20 cellular contexts compared by ENCODE assay signal in the genomic region with DNA sequence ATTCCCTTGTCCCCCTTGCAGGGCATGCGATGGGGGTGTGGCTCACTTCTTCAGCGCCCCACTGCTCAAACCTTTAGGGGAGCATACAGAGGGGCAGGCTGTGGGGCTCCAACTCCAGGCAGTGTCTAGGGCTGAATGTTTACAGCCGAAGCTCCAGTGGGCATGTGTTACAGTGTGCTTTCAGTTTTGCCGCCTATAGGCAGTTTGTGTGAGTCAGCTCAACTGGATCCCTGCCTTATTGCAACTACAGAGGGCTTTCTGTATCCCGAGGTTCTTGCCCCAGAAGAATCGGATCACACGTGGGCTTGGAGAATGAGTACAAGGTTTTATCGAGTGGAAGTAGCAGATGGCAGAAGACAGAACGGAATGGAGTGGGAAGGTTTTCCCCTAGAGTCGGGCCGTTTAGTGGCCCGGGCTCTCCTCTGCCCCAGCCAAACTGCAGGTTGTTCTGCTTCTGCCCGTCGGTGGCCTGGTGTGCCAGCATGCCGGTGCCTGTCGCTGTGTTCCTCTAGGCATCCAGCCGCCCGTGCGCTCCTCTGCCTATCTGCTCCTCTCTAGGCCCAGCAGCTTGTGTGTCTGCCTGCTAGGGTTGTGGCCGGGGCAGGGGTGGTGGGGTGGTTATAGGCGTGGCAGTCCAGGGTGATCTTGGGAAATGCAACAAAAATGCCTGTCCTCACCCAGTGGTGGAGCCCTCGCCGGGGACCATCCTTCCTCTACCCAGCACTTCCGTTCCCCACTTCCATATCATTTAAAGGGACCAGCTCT.
DNase-seq lines count a peak whose midpoint lies in the region; ATAC-seq, FAIRE-seq and TF ChIP-seq lines count a peak whose summit lies in the region.
"Had no signal": no experiment of that assay in that cellular context is flagged by ENCODE, and none has a peak within 500 bp of the region (broad histone marks: within the 10 kb centered on the region; RNA-seq: fewer than 3 reads in every experiment).

No MANE protein-coding gene starts in this region.

- CTCF ChIA-PET in activated naive CD4-positive, alpha-beta T cell treated with anti-CD3 and anti-CD28 coated beads, Interleukin-2, amount 10 ng/mL, durations not matched to agents 7 days and 5 days (lab: Charles Lee) = no interaction called here
- CTCF ChIA-PET in RWPE1 (lab: Yijun Ruan, JAX) = interaction anchor here (1.0 kb wide), 1 partner anchor 10 kb away, joined by 3 read pairs; no protein-coding TSS in a partner anchor

- H3K27me3 ChIP-seq in neuronal stem cell (ENCODE audit: control insufficient read depth in 3 of 3, insufficient read depth in 3 of 3, low read depth in 1 of 3, low read length in 3 of 3) = no peaks in the 10 kb centered on the region
- H3K27me3 ChIP-seq: heart right ventricle, right atrium auricular region had no signal

- H2AFZ ChIP-seq in neuronal stem cell (ENCODE audit: low read length) = peak overlapping the region; percentile 61

- no peak overlapping the region for H2AK5ac ChIP-seq in neuronal stem cell (ENCODE audit: low read depth, low read length)

- H4K8ac ChIP-seq in neuronal stem cell (ENCODE audit: low read depth, low read length) = no peak overlapping the region

- H3K27ac Mint-ChIP-seq in activated naive CD4-positive, alpha-beta T cell treated with anti-CD3 and anti-CD28 coated beads, Interleukin-2, amount 10 ng/mL, durations not matched to agents 7 days and 5 days = no peak overlapping the region
- H3K27ac Mint-ChIP-seq: CD14-positive monocyte; naive thymus-derived CD8-positive, alpha-beta T cell had no signal

- H3K23ac ChIP-seq in neuronal stem cell (ENCODE audit: low read depth, low read length, poor library complexity) = no peak overlapping the region

- H2BK120ac ChIP-seq in neuronal stem cell (ENCODE audit: low read depth, low read length) = peak overlapping the region; percentile 22

- no peak for ATAC-seq in GM21360 (IDR thresholded peaks at IDR 0.05; ENCODE audit: unreplicated experiment)
- ATAC-seq: heart right ventricle; naive thymus-derived CD8-positive, alpha-beta T cell had no signal

- no peak for FAIRE-seq in D721Med (lab: Jason Lieb, UNC)

- TF ChIP-seq CTCF in D721Med (IDR thresholded peaks at IDR 0.05; ENCODE audit: insufficient read depth, missing control alignments) (no peak), RWPE1 (conservative IDR thresholded peaks at IDR 0.05; ENCODE audit: low read depth) (no peak)

- H3K27me3 Mint-ChIP-seq in activated naive CD4-positive, alpha-beta T cell treated with anti-CD3 and anti-CD28 coated beads, Interleukin-2, amount 10 ng/mL, durations not matched to agents 7 days and 5 days = no peaks in the 10 kb centered on the region

- H3K14ac ChIP-seq in neuronal stem cell (ENCODE audit: low read length) = peak overlapping the region; percentile 63

- DNase-seq in Caki2 (ENCODE audit: low read depth) (peak; percentile 23), HT-29 (ENCODE audit: low spot score) (peak; percentile 61), RKO (ENCODE audit: low spot score) (peak; percentile 80), neuronal stem cell (ENCODE audit: low spot score) (no peak), D721Med (ENCODE audit: insufficient read length, low spot score) (no peak), RWPE1 (ENCODE audit: low spot score) (no peak)
- DNase-seq in activated naive CD4-positive, alpha-beta T cell treated with anti-CD3 and anti-CD28 coated beads, Interleukin-2, amount 10 ng/mL, durations not matched to agents 7 days and 5 days = no peak
- DNase-seq: activated CD4-positive, alpha-beta T cell treated with anti-CD3 and anti-CD28 coated beads for 1 hour; activated naive CD4-positive, alpha-beta T cell treated with Interleukin-2 at 50 U/mL for 16 hours; activated T-cell treated with anti-CD3 and anti-CD28 coated beads, Interleukin-2, amount 50 U/mL, for 1 hour; DMS153; GF-D8; heart right ventricle; naive thymus-derived CD8-positive, alpha-beta T cell; NCI-H1417 treated with DMSO at 0.1 percent for 48 hours; SW 1271 had no signal

- no peaks in the 10 kb centered on the region for H3K79me1 ChIP-seq in neuronal stem cell (ENCODE audit: low read depth, low read length)

- no peak overlapping the region for H3K4ac ChIP-seq in neuronal stem cell (ENCODE audit: low read length)

- H2BK15ac ChIP-seq in neuronal stem cell (ENCODE audit: low read length) = peak overlapping the region; percentile 63

- peak overlapping the region; percentile 80 for H3K18ac ChIP-seq in neuronal stem cell (ENCODE audit: low read length)

- H3K4me3 ChIP-seq in neuronal stem cell (ENCODE audit: low read length in 2 of 2) = no peak overlapping the region
- H3K4me3 ChIP-seq: heart right ventricle, right atrium auricular region had no signal

- H3K4me1 ChIP-seq in neuronal stem cell (ENCODE audit: control insufficient read depth in 2 of 2, insufficient read depth in 1 of 2, low read depth in 1 of 2, low read length in 2 of 2) = no peaks in the 10 kb centered on the region
- H3K4me1 ChIP-seq: heart right ventricle, right atrium auricular region had no signal

- no peaks in the 10 kb centered on the region for H3K9me3 Mint-ChIP-seq in activated naive CD4-positive, alpha-beta T cell treated with anti-CD3 and anti-CD28 coated beads, Interleukin-2, amount 10 ng/mL, durations not matched to agents 7 days and 5 days

- no peak overlapping the region for H3K4me3 Mint-ChIP-seq in activated naive CD4-positive, alpha-beta T cell treated with anti-CD3 and anti-CD28 coated beads, Interleukin-2, amount 10 ng/mL, durations not matched to agents 7 days and 5 days
- H3K4me3 Mint-ChIP-seq: CD14-positive monocyte; naive thymus-derived CD8-positive, alpha-beta T cell had no signal

- in situ Hi-C loops in Caki2 (cut with HindIII; ENCODE audit: low pct_unique_long_range_greater_than_20kb, low sequenced_read_pairs) = no loop called here

- no peak overlapping the region for H3K4me2 ChIP-seq in neuronal stem cell (ENCODE audit: insufficient read depth, low read length, poor library complexity, severe bottlenecking)

- no peak overlapping the region for H3K27ac ChIP-seq in neuronal stem cell (replicated peaks; ENCODE audit: low read length)
- H3K27ac ChIP-seq in RWPE1 = no peak overlapping the region
- H3K27ac ChIP-seq: epithelial cell of prostate, heart right ventricle, right atrium auricular region had no signal

- H2BK12ac ChIP-seq in neuronal stem cell (ENCODE audit: low read length) = no peak overlapping the region

- no peaks in the 10 kb centered on the region for H3K4me1 Mint-ChIP-seq in activated naive CD4-positive, alpha-beta T cell treated with anti-CD3 and anti-CD28 coated beads, Interleukin-2, amount 10 ng/mL, durations not matched to agents 7 days and 5 days
- H3K4me1 Mint-ChIP-seq: CD14-positive monocyte; naive thymus-derived CD8-positive, alpha-beta T cell had no signal

- peak overlapping the region; percentile 77 for H2BK5ac ChIP-seq in neuronal stem cell (ENCODE audit: low read length)

- no CpG with 5 or more reads among the region's 24 CpGs for WGBS in neuronal stem cell (ENCODE audit: extremely low coverage in 2 of 2, insufficient read length in 2 of 2, insufficient replicate concordance in 1 of 2), 2 donors

- no peaks in the 10 kb centered on the region for H3K36me3 ChIP-seq in neuronal stem cell (replicated peaks in 1 of 2; ENCODE audit: control insufficient read depth in 2 of 2, insufficient read depth in 2 of 2, low read length in 2 of 2)
- H3K36me3 ChIP-seq: heart right ventricle, right atrium auricular region had no signal

- POLR2A ChIA-PET in RWPE1 (lab: Yijun Ruan, JAX; ENCODE audit: low non-redundant PET) = no interaction called here

- no peak overlapping the region for H4K91ac ChIP-seq in neuronal stem cell (ENCODE audit: low read depth, low read length, poor library complexity)

- H3K9me3 ChIP-seq in neuronal stem cell (replicated peaks in 1 of 2; ENCODE audit: control insufficient read depth in 2 of 2, insufficient read depth in 1 of 2, low read depth in 1 of 2, low read length in 2 of 2) = no peaks in the 10 kb centered on the region

- no peaks in the 10 kb centered on the region for H3K36me3 Mint-ChIP-seq in activated naive CD4-positive, alpha-beta T cell treated with anti-CD3 and anti-CD28 coated beads, Interleukin-2, amount 10 ng/mL, durations not matched to agents 7 days and 5 days
- H3K36me3 Mint-ChIP-seq: CD14-positive monocyte; naive thymus-derived CD8-positive, alpha-beta T cell had no signal

- H3K9ac ChIP-seq in neuronal stem cell (ENCODE audit: low read depth, low read length, poor library complexity) = no peak overlapping the region

Comparison
In these comparisons a context has a peak if more than half of its experiments do, and no peak if none do; other contexts are left out.
1. DNase-seq: peak in Caki2 (single experiment), HT-29 (single experiment) and RKO (single experiment); none in neuronal stem cell (single experiment), activated naive CD4-positive, alpha-beta T cell treated with anti-CD3 and anti-CD28 coated beads, Interleukin-2, amount 10 ng/mL, durations not matched to agents 7 days and 5 days (single experiment), D721Med (single experiment) and RWPE1 (single experiment).